ENCODE assay signal across 9 cellular contexts in the genomic region with DNA sequence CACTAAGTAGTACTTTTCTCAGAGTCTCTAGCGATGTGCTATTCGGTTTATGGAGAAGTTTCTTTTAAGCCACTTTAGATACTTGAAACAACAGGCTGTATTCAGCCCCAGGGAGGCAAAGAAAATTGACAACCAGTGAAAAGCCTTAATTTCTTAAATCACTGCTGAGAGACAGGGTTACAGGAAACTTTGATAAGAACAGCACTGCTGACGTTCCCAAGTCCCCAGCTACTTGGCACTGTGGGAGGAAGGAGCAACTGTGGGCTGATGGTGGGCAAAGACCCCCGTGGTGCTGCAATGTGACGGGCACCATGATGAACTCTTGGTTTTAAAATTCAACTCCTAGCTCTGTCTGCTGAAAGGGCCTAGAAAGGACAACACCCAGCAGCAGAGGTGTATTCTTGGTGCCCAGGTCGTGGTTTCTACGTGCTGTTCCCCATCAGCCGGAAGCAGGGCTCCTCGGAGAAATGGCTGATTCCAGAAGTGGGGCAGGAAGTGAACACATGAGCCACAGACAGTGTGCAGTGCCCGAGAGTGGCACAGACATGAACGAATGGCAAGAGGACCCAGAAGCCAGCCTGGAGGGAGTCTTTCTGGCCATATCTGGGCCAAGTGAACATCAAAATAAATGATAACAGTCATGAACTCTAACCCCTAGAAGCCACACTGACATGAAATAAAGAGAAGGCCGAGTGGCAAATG. TPM values are rescaled to one million over a fixed set of nuclear protein-coding genes. Genes with fewer than 3 reads are reported as not detected.
DNase-seq lines count a peak whose midpoint lies in the region; ATAC-seq, FAIRE-seq and TF ChIP-seq lines count a peak whose summit lies in the region.
"Had no signal": no experiment of that assay in that cellular context is flagged by ENCODE, and none has a peak within 500 bp of the region (broad histone marks: within the 10 kb centered on the region; RNA-seq: fewer than 3 reads in every experiment).

No MANE protein-coding gene starts in this region.

- POLR2A ChIA-PET in A549 (lab: Yijun Ruan, JAX): no interaction called here

- TF ChIP-seq CTCF in A549 (IDR thresholded peaks at IDR 0.05): no peak

- no peak for TF ChIP-seq EP300 in A549 (IDR thresholded peaks at IDR 0.05)

- no peak for DNase-seq in A549 (ENCODE audit: low read depth in 1 of 2, low spot score in 1 of 2)
- DNase-seq in RPMI7951 (ENCODE audit: low read depth): peak; percentile 5
- DNase-seq in activated naive CD8-positive, alpha-beta T cell treated with anti-CD3 and anti-CD28 coated beads for 36 hours: peak; percentile 53
- DNase-seq: COR-L47 had no signal

- CTCF ChIA-PET in A549 (lab: Yijun Ruan, JAX): interaction anchor here (1.1 kb wide), 1 partner anchor 25 kb away, joined by 3 read pairs; no protein-coding TSS in a partner anchor

- peaks cover 60% of the 10 kb centered on the region for H3K4me1 ChIP-seq in A549
- peaks cover 34 to 62% of the 10 kb centered on the region in 2 donors for H3K4me1 ChIP-seq in muscle layer of duodenum (ENCODE audit: control insufficient read depth in 1 of 2, insufficient read depth in 2 of 2, low read length in 2 of 2)

- H3K9me3 Mint-ChIP-seq in activated naive CD8-positive, alpha-beta T cell treated with anti-CD3 and anti-CD28 coated beads for 36 hours: no peaks in the 10 kb centered on the region

- FAIRE-seq in A549 (lab: Jason Lieb, UNC): no peak

- peaks cover 80% of the 10 kb centered on the region for H3K4me1 Mint-ChIP-seq in activated naive CD8-positive, alpha-beta T cell treated with anti-CD3 and anti-CD28 coated beads for 36 hours

- H3K36me3 Mint-ChIP-seq in activated naive CD8-positive, alpha-beta T cell treated with anti-CD3 and anti-CD28 coated beads for 36 hours: peaks cover 26% of the 10 kb centered on the region

- TF ChIP-seq RAD21 in A549 (conservative IDR thresholded peaks at IDR 0.05 in 1 of 2, IDR thresholded peaks at IDR 0.05 in 1 of 2): no peak

- H3K36me3 ChIP-seq in muscle layer of duodenum (ENCODE audit: control insufficient read depth in 1 of 2, insufficient read depth in 2 of 2, low read length in 2 of 2): peaks cover 17 to 23% of the 10 kb centered on the region in 2 donors

- peak overlapping the region; percentile 95 for H3K27ac Mint-ChIP-seq in activated naive CD8-positive, alpha-beta T cell treated with anti-CD3 and anti-CD28 coated beads for 36 hours

- WGBS in A549 (ENCODE audit: missing lambda C conversion rate): 95% methylated on average over 12 of the region's 12 CpGs

- H3K9me3 ChIP-seq in A549: no peaks in the 10 kb centered on the region
- no peaks in the 10 kb centered on the region for H3K9me3 ChIP-seq in muscle layer of duodenum (ENCODE audit: control insufficient read depth in 1 of 2, low read length in 2 of 2)

- no peak for TF ChIP-seq POLR2A in A549 (IDR thresholded peaks at IDR 0.05; ENCODE audit: low read length)

- H3K4me3 Mint-ChIP-seq in activated naive CD8-positive, alpha-beta T cell treated with anti-CD3 and anti-CD28 coated beads for 36 hours: peak overlapping the region; percentile 75

- H3K27ac ChIP-seq in A549 (peak overlapping the region; percentile 17 to 97; a peak in 3 of 6 replicates), muscle layer of duodenum (ENCODE audit: low read length) (peak overlapping the region; percentile 83)

- H3K4me2 ChIP-seq in A549: peak overlapping the region; percentile 99; the same call in 1 of the 3 replicates

- no peaks in the 10 kb centered on the region for H3K27me3 Mint-ChIP-seq in activated naive CD8-positive, alpha-beta T cell treated with anti-CD3 and anti-CD28 coated beads for 36 hours

- H3K27me3 ChIP-seq in muscle layer of duodenum (ENCODE audit: low read depth, low read length): no peaks in the 10 kb centered on the region

- no peak for ATAC-seq in A549
- ATAC-seq in HG03108 (IDR thresholded peaks at IDR 0.05; ENCODE audit: unreplicated experiment): no peak
- ATAC-seq in GM19455 (IDR thresholded peaks at IDR 0.05; ENCODE audit: unreplicated experiment): no peak
- ATAC-seq in HG02852 (IDR thresholded peaks at IDR 0.05; ENCODE audit: unreplicated experiment): no peak
- no peak for ATAC-seq in GM21723 (IDR thresholded peaks at IDR 0.05; ENCODE audit: unreplicated experiment)

- H3K4me3 ChIP-seq in A549 (no peak overlapping the region), muscle layer of duodenum (ENCODE audit: low read depth in 1 of 2, low read length in 2 of 2) (no peak overlapping the region)

TF ChIP-seq in A549, 52 proteins besides CTCF, POLR2A, EP300 and RAD21:
- TF ChIP-seq KDM1A (IDR thresholded peaks at IDR 0.05; ENCODE audit: low read depth) (no peak), PHF8 (IDR thresholded peaks at IDR 0.05; ENCODE audit: borderline replicate concordance, low read depth) (no peak), RNF2 (IDR thresholded peaks at IDR 0.05; ENCODE audit: borderline replicate concordance, low read depth) (no peak), MAFK (IDR thresholded peaks at IDR 0.05; ENCODE audit: partially characterized antibody) (no peak)
- TF ChIP-seq, protein P1, sequence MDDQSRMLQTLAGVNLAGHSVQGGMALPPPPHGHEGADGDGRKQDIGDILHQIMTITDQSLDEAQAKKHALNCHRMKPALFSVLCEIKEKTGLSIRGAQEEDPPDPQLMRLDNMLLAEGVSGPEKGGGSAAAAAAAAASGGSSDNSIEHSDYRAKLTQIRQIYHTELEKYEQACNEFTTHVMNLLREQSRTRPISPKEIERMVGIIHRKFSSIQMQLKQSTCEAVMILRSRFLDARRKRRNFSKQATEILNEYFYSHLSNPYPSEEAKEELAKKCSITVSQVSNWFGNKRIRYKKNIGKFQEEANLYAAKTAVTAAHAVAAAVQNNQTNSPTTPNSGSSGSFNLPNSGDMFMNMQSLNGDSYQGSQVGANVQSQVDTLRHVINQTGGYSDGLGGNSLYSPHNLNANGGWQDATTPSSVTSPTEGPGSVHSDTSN (IDR thresholded peaks at IDR 0.05): no peak

RNA-seq across cellular contexts. Expression of a gene that starts 5.3 kb away (rescaled TPM):
- polyA plus RNA-seq in A549 (2011; rRNA removed) (97.6 and 99.4 TPM in 2 replicates), A549 (2017; fragmentation: RNase III; extraction: RNeasy Plus Mini Kit Qiagen cat#74134 plus additional on column Dnase treatment) (93.2 to 103 TPM (median 98.7 TPM) in 3 replicates)
- 49.3 and 65.6 TPM in 2 replicates for polyA plus RNA-seq in A549 (2012; cell fraction: cytosol; rRNA removed)
- polyA plus RNA-seq in A549 (2012; cell fraction: nucleus; rRNA removed): 52.1 and 60.9 TPM in 2 replicates
- polyA minus RNA-seq in A549 (2011; rRNA and poly(A)+ RNA removed): 51.4 and 52.1 TPM in 2 replicates
- total RNA-seq in RPMI7951 (2014; rRNA removed; shearing (Covaris generic)): 241 and 255 TPM in 2 replicates
- total RNA-seq in activated naive CD8-positive, alpha-beta T cell treated with anti-CD3 and anti-CD28 coated beads for 36 hours: 10 to 100 TPM; 40.3 to 44.7 TPM

RNA-seq across cellular contexts. Expression of a gene that starts 50.3 kb away (rescaled TPM):
- polyA plus RNA-seq in A549 (2011; rRNA removed): 77.7 and 110 TPM in 2 replicates
- 74.6 and 79.7 TPM in 2 replicates for polyA plus RNA-seq in A549 (2012; cell fraction: cytosol; rRNA removed)
- polyA plus RNA-seq in A549 (2012; cell fraction: nucleus; rRNA removed): 24.9 and 31.6 TPM in 2 replicates
- 69.2 to 79.4 TPM (median 78.4 TPM) in 3 replicates for polyA plus RNA-seq in A549 (2017; fragmentation: RNase III; extraction: RNeasy Plus Mini Kit Qiagen cat#74134 plus additional on column Dnase treatment)
- 43.1 and 45.5 TPM in 2 replicates for polyA minus RNA-seq in A549 (2011; rRNA and poly(A)+ RNA removed)
- total RNA-seq in RPMI7951 (2014; rRNA removed; shearing (Covaris generic)): 88.6 and 100.0 TPM in 2 replicates
- 10 to 100 TPM; 90.5 to 92.5 TPM for total RNA-seq in activated naive CD8-positive, alpha-beta T cell treated with anti-CD3 and anti-CD28 coated beads for 36 hours

RNA-seq across cellular contexts. Expression of a gene that starts 52.5 kb away (rescaled TPM):
- 0.59 and 0.62 TPM in 2 replicates for polyA plus RNA-seq in A549 (2011; rRNA removed)
- 0.27 and 0.32 TPM in 2 replicates for polyA plus RNA-seq in A549 (2012; cell fraction: cytosol; rRNA removed)
- polyA plus RNA-seq in A549 (2012; cell fraction: nucleus; rRNA removed): 0.65 and 1.1 TPM in 2 replicates
- 0.34 to 0.54 TPM (median 0.46 TPM) in 3 replicates for polyA plus RNA-seq in A549 (2017; fragmentation: RNase III; extraction: RNeasy Plus Mini Kit Qiagen cat#74134 plus additional on column Dnase treatment)
- polyA minus RNA-seq in A549 (2011; rRNA and poly(A)+ RNA removed): 0.29 and 1.1 TPM in 2 replicates
- not detected in 2 replicates for total RNA-seq in RPMI7951 (2014; rRNA removed; shearing (Covaris generic))
- total RNA-seq in activated naive CD8-positive, alpha-beta T cell treated with anti-CD3 and anti-CD28 coated beads for 36 hours: 100 to 1,000 TPM; 223 to 234 TPM

Comparison
In these comparisons a context has a peak if more than half of its experiments do, and no peak if none do; other contexts are left out.
1. DNase-seq: peak in RPMI7951 (single experiment) and activated naive CD8-positive, alpha-beta T cell treated with anti-CD3 and anti-CD28 coated beads for 36 hours (single experiment); none in A549 (0 of 2).
2. RNA of a gene that starts 52.5 kb away (total RNA-seq): 223 to 234 TPM in activated naive CD8-positive, alpha-beta T cell treated with anti-CD3 and anti-CD28 coated beads for 36 hours; not detected in RPMI7951; every median in the first group is over 100 times any median in the second.